Comparison of ENCODE assay signal across 1 cellular context in genomic region chr12:111454311-111454710, GRCh38.
TF ChIP-seq lines count a peak whose summit lies in the region.

No MANE protein-coding gene starts in this region.

TF ChIP-seq in WTC11, 78 proteins besides CTCF, POLR2A, EP300 and RAD21 (continued from another document):
- no peak for TF ChIP-seq HMGXB4 (CRISPR knock-in tag; IDR thresholded peaks at IDR 0.05)
- TF ChIP-seq E2F4 (CRISPR knock-in tag; IDR thresholded peaks at IDR 0.05; ENCODE audit: borderline replicate concordance, low read depth), result no peak
- no peak for TF ChIP-seq TP53 (CRISPR knock-in tag; IDR thresholded peaks at IDR 0.05)
- TF ChIP-seq ATF1 (CRISPR knock-in tag; IDR thresholded peaks at IDR 0.05), result no peak
TF ChIP-seq in WTC11: peak in this region for 0.
